Comparison of ENCODE assay signal across 24 cellular contexts in genomic region chr16:7319514-7319913, GRCh38. TPM values are rescaled to one million over a fixed set of nuclear protein-coding genes. Genes with fewer than 3 reads are reported as not detected.
DNase-seq lines count a peak whose midpoint lies in the region; ATAC-seq and TF ChIP-seq lines count a peak whose summit lies in the region.
"Had no signal": no experiment of that assay in that cellular context is flagged by ENCODE, and none has a peak within 500 bp of the region (broad histone marks: within the 10 kb centered on the region; RNA-seq: fewer than 3 reads in every experiment).

No MANE protein-coding gene starts in this region.

- peak in 1 of 4 donors; percentile 74 for ATAC-seq in psoas muscle
- ATAC-seq: A549 had no signal

- H3K9me3 Mint-ChIP-seq in activated naive CD4-positive, alpha-beta T cell treated with anti-CD3 and anti-CD28 coated beads for 36 hours = peaks cover 17% of the 10 kb centered on the region

- CTCF ChIA-PET in activated naive CD4-positive, alpha-beta T cell treated with anti-CD3 and anti-CD28 coated beads for 36 hours (lab: Charles Lee) = no interaction called here

- DNase-seq in left ventricle myocardium inferior (no peak), cardiac septum (ENCODE audit: low spot score) (no peak), myocyte (ENCODE audit: low read depth) (peak; percentile 61), psoas muscle (no peak), DMS 273 treated with DMSO at 0.1 percent for 48 hours (lab: John Stamatoyannopoulos, UW) (no peak), NCI-H1092 treated with DMSO at 0.1 percent for 48 hours (lab: John Stamatoyannopoulos, UW) (no peak)
- DNase-seq in activated naive CD4-positive, alpha-beta T cell treated with anti-CD3 and anti-CD28 coated beads for 36 hours = no peak
- DNase-seq: 8988T; ACHN; AML-193; BE2C; CD4-positive, alpha-beta T cell; CD8-positive, alpha-beta memory T cell; DMS53; DMS79 treated with DMSO at 0.1 percent for 48 hours; GF-D8; GOT3; HFFc6 had no signal

- no peaks in the 10 kb centered on the region for H3K27me3 Mint-ChIP-seq in activated naive CD4-positive, alpha-beta T cell treated with anti-CD3 and anti-CD28 coated beads for 36 hours (ENCODE audit: low read depth)
- H3K27me3 Mint-ChIP-seq: CD8-positive, alpha-beta memory T cell had no signal

- no peaks in the 10 kb centered on the region for H3K9me3 ChIP-seq in left ventricle myocardium inferior (replicated peaks)
- no peaks in the 10 kb centered on the region for H3K9me3 ChIP-seq in psoas muscle
- H3K9me3 ChIP-seq: A549; BLaER1 treated with 17β-estradiol and CSF1 and Interleukin-3, amounts not matched to agents 10 nM and 100 nM had no signal

- H3K27ac ChIP-seq in left ventricle myocardium inferior (replicated peaks) (peak overlapping the region; percentile 22), psoas muscle (peak overlapping the region; percentile 53)
- H3K27ac ChIP-seq: A549; BLaER1 treated with 17β-estradiol and CSF1 and Interleukin-3, amounts not matched to agents 10 nM and 100 nM had no signal

- no peak overlapping the region for H3K27ac Mint-ChIP-seq in activated naive CD4-positive, alpha-beta T cell treated with anti-CD3 and anti-CD28 coated beads for 36 hours
- H3K27ac Mint-ChIP-seq: CD14-positive monocyte; CD4-positive, alpha-beta T cell; CD8-positive, alpha-beta memory T cell; HFFc6 had no signal

- H3K27me3 ChIP-seq in left ventricle myocardium inferior (ENCODE audit: low read depth) (no peaks in the 10 kb centered on the region), psoas muscle (ENCODE audit: insufficient read depth in 3 of 3, low read length in 2 of 3) (no peaks in the 10 kb centered on the region)
- H3K27me3 ChIP-seq: BE2C; BLaER1 treated with 17β-estradiol and CSF1 and Interleukin-3, amounts not matched to agents 10 nM and 100 nM had no signal

- intact Hi-C loops in left ventricle myocardium inferior (cut with micrococcal nuclease) (no loop called here), cardiac septum (cut with DNase I) (no loop called here), psoas muscle (cut with DNase I) (no loop called here)
- intact Hi-C loops in activated naive CD4-positive, alpha-beta T cell treated with anti-CD3 and anti-CD28 coated beads for 36 hours (cut with micrococcal nuclease) = no loop called here

- no peak overlapping the region for H3K4me3 ChIP-seq in left ventricle myocardium inferior
- no peak overlapping the region for H3K4me3 ChIP-seq in psoas muscle
- H3K4me3 ChIP-seq: A549; BLaER1 treated with 17β-estradiol and CSF1 and Interleukin-3, amounts not matched to agents 10 nM and 100 nM; HAP-1 had no signal

- TF ChIP-seq CTCF in left ventricle myocardium inferior (IDR thresholded peaks at IDR 0.05; ENCODE audit: borderline replicate concordance) = no peak
- no peak for TF ChIP-seq CTCF in psoas muscle (IDR thresholded peaks at IDR 0.05)

- H3K4me1 ChIP-seq in left ventricle myocardium inferior = no peaks in the 10 kb centered on the region
- H3K4me1 ChIP-seq in psoas muscle = peaks cover 22% of the 10 kb centered on the region
- H3K4me1 ChIP-seq: A549, BE2C, HAP-1 had no signal

- 40 to 69% (median 54%) methylated on average over 4 of the region's 4 CpGs for WGBS in psoas muscle, 3 donors

- H3K36me3 ChIP-seq in left ventricle myocardium inferior = no peaks in the 10 kb centered on the region
- no peaks in the 10 kb centered on the region for H3K36me3 ChIP-seq in psoas muscle (ENCODE audit: insufficient read depth in 1 of 2, low read depth in 1 of 2)
- H3K36me3 ChIP-seq: BE2C; BLaER1 treated with 17β-estradiol and CSF1 and Interleukin-3, amounts not matched to agents 10 nM and 100 nM; HAP-1 had no signal

- H3K36me3 Mint-ChIP-seq in activated naive CD4-positive, alpha-beta T cell treated with anti-CD3 and anti-CD28 coated beads for 36 hours (ENCODE audit: low read depth) = no peaks in the 10 kb centered on the region
- H3K36me3 Mint-ChIP-seq: CD14-positive monocyte; CD8-positive, alpha-beta memory T cell had no signal

- no peak overlapping the region for H3K4me3 Mint-ChIP-seq in activated naive CD4-positive, alpha-beta T cell treated with anti-CD3 and anti-CD28 coated beads for 36 hours
- H3K4me3 Mint-ChIP-seq: CD14-positive monocyte; CD4-positive, alpha-beta T cell; CD8-positive, alpha-beta memory T cell; HFFc6 had no signal

- no peaks in the 10 kb centered on the region for H3K4me1 Mint-ChIP-seq in activated naive CD4-positive, alpha-beta T cell treated with anti-CD3 and anti-CD28 coated beads for 36 hours (ENCODE audit: low read depth)
- H3K4me1 Mint-ChIP-seq: CD14-positive monocyte; CD8-positive, alpha-beta memory T cell had no signal

RNA-seq across cellular contexts. Expression of gene RBFOX1, which starts 13.1 kb away (rescaled TPM):
- total RNA-seq in left ventricle myocardium inferior (71.8 TPM), cardiac septum (27.1 TPM), myocyte (42.5 and 58.7 TPM in 2 replicates), psoas muscle (100 to 1,000 TPM; 113 to 141 (median 127) TPM)
- 15.7 TPM for polyA plus RNA-seq in myocyte (2012)
- 10 to 100 TPM in 2 of 3 donors, 1 to 10 TPM in 1; 2.8 to 43.8 (median 40.1) TPM for polyA plus RNA-seq in psoas muscle
- not detected for total RNA-seq in activated naive CD4-positive, alpha-beta T cell treated with anti-CD3 and anti-CD28 coated beads for 36 hours
- total RNA-seq: CD4-positive, alpha-beta T cell; CD8-positive, alpha-beta memory T cell; Daoy; G401; HFFc6 had no signal
- polyA plus RNA-seq: A549; CD14-positive monocyte; CD8-positive, alpha-beta memory T cell had no signal

Comparison
In these comparisons a context has a peak if more than half of its experiments do, and no peak if none do; other contexts are left out.
1. RNA of gene RBFOX1, which starts 13.1 kb away (total RNA-seq): 113 to 141 TPM in psoas muscle, 71.8 TPM in left ventricle myocardium inferior (single experiment), 42.5 to 58.7 TPM in myocyte and 27.1 TPM in cardiac septum (single experiment); not detected in activated naive CD4-positive, alpha-beta T cell treated with anti-CD3 and anti-CD28 coated beads for 36 hours; every median in the first group is over 10 times any median in the second.